Comparison of ENCODE assay signal across 19 cellular contexts in genomic region chr6:32166411-32167061, GRCh38. TPM values are rescaled to one million over a fixed set of nuclear protein-coding genes. Genes with fewer than 3 reads are reported as not detected.
DNase-seq lines count a peak whose midpoint lies in the region; ATAC-seq and TF ChIP-seq lines count a peak whose summit lies in the region.
"Had no signal": no experiment of that assay in that cellular context is flagged by ENCODE, and none has a peak within 500 bp of the region (broad histone marks: within the 10 kb centered on the region; RNA-seq: fewer than 3 reads in every experiment).

No MANE protein-coding gene starts in this region.

- H2AFZ ChIP-seq in HCT116 (ENCODE audit: low read depth, low read length, poor library complexity, severe bottlenecking), result no peak overlapping the region

- no peak for DNase-seq in HCT116 (ENCODE audit: low read depth, low spot score)
- no peak for DNase-seq in choroid plexus epithelial cell (ENCODE audit: low read depth)
- peak; percentile 8 for DNase-seq in left kidney (ENCODE audit: low read depth, low spot score)
- DNase-seq in Caco-2, result no peak
- no peak for DNase-seq in NCI-H446 (lab: John Stamatoyannopoulos, UW)
- DNase-seq in foreskin fibroblast, result no peak
- DNase-seq in HPDE6-E6E7 (ENCODE audit: extremely low spot score), result no peak
- DNase-seq: activated CD8-positive, alpha-beta T cell treated with anti-CD3 and anti-CD28 coated beads for 36 hours; COR-L47; cortex of kidney; NCI-H1694; NCI-H524; small intestine had no signal

- H3K4me2 ChIP-seq in HCT116 (ENCODE audit: low read length), result no peak overlapping the region

- peaks cover 14% of the 10 kb centered on the region for H3K4me1 Mint-ChIP-seq in Caco-2 (ENCODE audit: low read depth, unreplicated experiment)

- RAD21 ChIA-PET in HCT116 (lab: Charles Lee; ENCODE audit: low non-redundant PET in 1 of 2, low total read pairs in 2 of 2, uncharacterized antibody in 2 of 2, unreplicated experiment in 2 of 2), result no interaction called here

- no peaks in the 10 kb centered on the region for H3K9me3 Mint-ChIP-seq in Caco-2 (ENCODE audit: unreplicated experiment)
- H3K9me3 Mint-ChIP-seq: activated CD8-positive, alpha-beta T cell treated with anti-CD3 and anti-CD28 coated beads for 36 hours; stimulated activated memory B cell treated with anti-CD40 and anti-IgM and Interleukin-4, amounts not matched to agents 10 μg/mL and 1 μg/mL and 100 μg/mL, for 72 hours had no signal

- no peak for TF ChIP-seq POLR2A in HCT116 (IDR thresholded peaks at IDR 0.05; ENCODE audit: borderline replicate concordance, extremely low read depth, insufficient read depth, insufficient read length)

- no peaks in the 10 kb centered on the region for H3K27me3 Mint-ChIP-seq in Caco-2 (ENCODE audit: insufficient read depth, unreplicated experiment)
- H3K27me3 Mint-ChIP-seq: activated CD8-positive, alpha-beta T cell treated with anti-CD3 and anti-CD28 coated beads for 36 hours; stimulated activated memory B cell treated with anti-CD40 and anti-IgM and Interleukin-4, amounts not matched to agents 10 μg/mL and 1 μg/mL and 100 μg/mL, for 72 hours had no signal

- ATAC-seq in HCT116, result no peak
- ATAC-seq: activated CD8-positive, alpha-beta T cell treated with anti-CD3 and anti-CD28 coated beads for 36 hours; heart left ventricle; stimulated activated memory B cell treated with anti-CD40 and anti-IgM and Interleukin-4, amounts not matched to agents 10 μg/mL and 1 μg/mL and 100 μg/mL, for 72 hours had no signal

- POLR2A ChIA-PET in HCT116 (lab: Charles Lee), result no interaction called here
- POLR2A ChIA-PET in Caco-2 (lab: Charles Lee), result interaction anchor here (0.7 kb wide), 1 partner anchor 38 kb away, joined by 4 read pairs; the partner anchor contains the start of gene ATF6B

- no peak overlapping the region for H3K9ac ChIP-seq in HCT116 (ENCODE audit: low read length)

- peak; percentile 22; the same call in 1 of the 2 replicates for TF ChIP-seq CTCF in 22Rv1 (IDR thresholded peaks at IDR 0.05)
- 0 out of 6 replicates have a peak, but pooled peaks of 1 of the 3 experiments have one; percentile 17 for TF ChIP-seq CTCF in HCT116 (IDR thresholded peaks at IDR 0.05 in 2 of 3, conservative IDR thresholded peaks at IDR 0.05 in 1 of 3; ENCODE audit: borderline replicate concordance in 1 of 3, insufficient read depth in 1 of 3, low read depth in 2 of 3, low read length in 2 of 3)
- TF ChIP-seq CTCF in choroid plexus epithelial cell (conservative IDR thresholded peaks at IDR 0.05; ENCODE audit: low read depth, low read length), result peak; percentile 29
- TF ChIP-seq CTCF in Caco-2 (IDR thresholded peaks at IDR 0.05; ENCODE audit: insufficient read depth in 1 of 2, low read depth in 1 of 2, low read length in 1 of 2, severe bottlenecking in 1 of 2, unreplicated experiment in 1 of 2), result no peak
- TF ChIP-seq CTCF in foreskin fibroblast (IDR thresholded peaks at IDR 0.05; ENCODE audit: low read depth, low read length), result no peak

- no peaks in the 10 kb centered on the region for H3K79me2 ChIP-seq in HCT116 (ENCODE audit: insufficient read depth, low read length)

- no TSS peak for BruUV-seq in HCT116 (replicated peaks; lab: Mats Ljungman, UMichigan)
- no TSS peak for BruUV-seq in Caco-2 (replicated peaks; lab: Mats Ljungman, UMichigan)

- no peaks in the 10 kb centered on the region for H3K4me1 ChIP-seq in HCT116 (ENCODE audit: control insufficient read depth in 1 of 2, insufficient read depth in 2 of 2, low read length in 2 of 2)
- H3K4me1 ChIP-seq in Caco-2, result peaks cover 24% of the 10 kb centered on the region
- H3K4me1 ChIP-seq: heart left ventricle, Peyer's patch had no signal

- peaks cover 4 to 15% of the 10 kb centered on the region in 2 experiments; a peak in 3 of 4 replicates for H3K36me3 ChIP-seq in HCT116 (ENCODE audit: control insufficient read depth in 1 of 2, insufficient read depth in 2 of 2, low read length in 2 of 2)
- 0 out of 2 replicates have a peak, but pooled peaks cover 1% of the 10 kb centered on the region for H3K36me3 ChIP-seq in Caco-2 (ENCODE audit: control insufficient read depth, insufficient read depth, low read length)

- peaks cover 100% of the 10 kb centered on the region for H3K36me3 Mint-ChIP-seq in Caco-2 (ENCODE audit: insufficient read depth, unreplicated experiment)

- no peaks in the 10 kb centered on the region for H3K9me2 ChIP-seq in HCT116 (ENCODE audit: insufficient read depth)

- H3K27ac ChIP-seq in 22Rv1, result peak overlapping the region; percentile 35; the same call in 1 of the 2 replicates
- no peak overlapping the region for H3K27ac ChIP-seq in HCT116 (ENCODE audit: low read depth, low read length)
- H3K27ac ChIP-seq: Peyer's patch had no signal

- H3K4me3 Mint-ChIP-seq in Caco-2 (ENCODE audit: unreplicated experiment), result no peak overlapping the region
- H3K4me3 Mint-ChIP-seq: activated CD8-positive, alpha-beta T cell treated with anti-CD3 and anti-CD28 coated beads for 36 hours; stimulated activated memory B cell treated with anti-CD40 and anti-IgM and Interleukin-4, amounts not matched to agents 10 μg/mL and 1 μg/mL and 100 μg/mL, for 72 hours had no signal

- no peak overlapping the region for H3K27ac Mint-ChIP-seq in Caco-2 (ENCODE audit: unreplicated experiment)
- H3K27ac Mint-ChIP-seq: activated CD8-positive, alpha-beta T cell treated with anti-CD3 and anti-CD28 coated beads for 36 hours; stimulated activated memory B cell treated with anti-CD40 and anti-IgM and Interleukin-4, amounts not matched to agents 10 μg/mL and 1 μg/mL and 100 μg/mL, for 72 hours had no signal

- intact Hi-C loops in HCT116 (cut with micrococcal nuclease) (no loop called here), Caco-2 (cut with micrococcal nuclease; ENCODE audit: unreplicated experiment) (no loop called here)

- CTCF ChIA-PET in HCT116 (lab: Charles Lee), result no interaction called here
- CTCF ChIA-PET in Caco-2 (lab: Charles Lee), result no interaction called here

- no peaks in the 10 kb centered on the region for H4K20me1 ChIP-seq in HCT116 (ENCODE audit: insufficient read depth)

- no peaks in the 10 kb centered on the region for H3K27me3 ChIP-seq in HCT116 (ENCODE audit: insufficient read depth, low read length)
- no peaks in the 10 kb centered on the region for H3K27me3 ChIP-seq in Caco-2 (replicated peaks; ENCODE audit: control insufficient read depth, insufficient read depth, low read length)
- H3K27me3 ChIP-seq: heart left ventricle, Peyer's patch, upper lobe of left lung had no signal

- H3K4me3 ChIP-seq in HCT116 (replicated peaks in 1 of 2; ENCODE audit: low read depth in 1 of 2, low read length in 2 of 2), result no peak overlapping the region
- no peak overlapping the region for H3K4me3 ChIP-seq in choroid plexus epithelial cell (ENCODE audit: low read depth, low read length)
- no peak overlapping the region for H3K4me3 ChIP-seq in Caco-2 (ENCODE audit: low read depth, low read length)
- no peak overlapping the region for H3K4me3 ChIP-seq in foreskin fibroblast (ENCODE audit: low read depth in 1 of 2, low read length in 2 of 2)
- H3K4me3 ChIP-seq: heart left ventricle, Peyer's patch, upper lobe of left lung had no signal

- H3K9me3 ChIP-seq in HCT116 (ENCODE audit: control insufficient read depth in 1 of 2, insufficient read depth in 1 of 2, low read depth in 1 of 2, low read length in 2 of 2) (no peaks in the 10 kb centered on the region), Caco-2 (no peaks in the 10 kb centered on the region)
- H3K9me3 ChIP-seq: heart left ventricle, Peyer's patch, upper lobe of left lung had no signal

- peak; percentile 26; the same call in 1 of the 2 replicates for TF ChIP-seq RAD21 in HCT116 (IDR thresholded peaks at IDR 0.05; ENCODE audit: low read depth)

TF ChIP-seq in HCT116, 20 proteins besides CTCF, POLR2A, EP300 and RAD21 (continues in another document):
- TF ChIP-seq CBX3 (IDR thresholded peaks at IDR 0.05; ENCODE audit: low read depth) (no peak), MAX (IDR thresholded peaks at IDR 0.05) (no peak), POLR2AphosphoS5 (IDR thresholded peaks at IDR 0.05; ENCODE audit: low read depth, low read length) (no peak), REST (IDR thresholded peaks at IDR 0.05; ENCODE audit: low read depth) (no peak), JUND (IDR thresholded peaks at IDR 0.05) (no peak)

RNA-seq across cellular contexts. Expression of gene EGFL8, which starts 2.1 kb away (rescaled TPM):
- total RNA-seq in HCT116 (2021; ENCODE audit: unreplicated experiment) (29.0 TPM), Caco-2 (2022) (44.6 and 45.0 TPM in 2 replicates)
- polyA plus RNA-seq in HCT116 (2012), result 14.5 TPM in 2 replicates

RNA-seq across cellular contexts. Expression of gene AGPAT1, which starts 9.3 kb away (rescaled TPM):
- total RNA-seq in HCT116 (2021; ENCODE audit: unreplicated experiment), result 55.6 TPM
- 60.3 and 68.4 TPM in 2 replicates for polyA plus RNA-seq in HCT116 (2012)
- total RNA-seq in Caco-2 (2022), result 60.4 and 61.9 TPM in 2 replicates

RNA-seq across cellular contexts. Expression of gene RNF5, which starts 11.7 kb away (rescaled TPM):
- total RNA-seq in HCT116 (2021; ENCODE audit: unreplicated experiment), result 45.9 TPM
- 76.9 and 86.5 TPM in 2 replicates for polyA plus RNA-seq in HCT116 (2012)
- total RNA-seq in Caco-2 (2022), result 64.7 and 70.7 TPM in 2 replicates

RNA-seq across cellular contexts. Expression of gene PPT2, which starts 12.6 kb away (rescaled TPM):
- total RNA-seq in HCT116 (2021; ENCODE audit: unreplicated experiment) (21.0 TPM), Caco-2 (2022) (80.8 and 92.5 TPM in 2 replicates)
- polyA plus RNA-seq in HCT116 (2012), result 12.8 and 16.4 TPM in 2 replicates

RNA-seq across cellular contexts. Expression of gene PRRT1, which starts 14.8 kb away (rescaled TPM):
- total RNA-seq in HCT116 (2021; ENCODE audit: unreplicated experiment) (6.1 TPM), Caco-2 (2022) (2.0 and 3.6 TPM in 2 replicates)
- polyA plus RNA-seq in HCT116 (2012), result 4.0 and 4.8 TPM in 2 replicates
- total RNA-seq: epithelial cell of proximal tubule had no signal

Comparison
In these comparisons a context has a peak if more than half of its experiments do, and no peak if none do; other contexts are left out.
1. CTCF ChIP-seq: peak in 22Rv1 (single experiment) and choroid plexus epithelial cell (single experiment); none in Caco-2 (0 of 2) and foreskin fibroblast (single experiment).